Comparison of ENCODE assay signal across 13 cellular contexts in genomic region chr17:60231691-60232090, GRCh38.
DNase-seq lines count a peak whose midpoint lies in the region; ATAC-seq and TF ChIP-seq lines count a peak whose summit lies in the region.
"Had no signal": no experiment of that assay in that cellular context is flagged by ENCODE, and none has a peak within 500 bp of the region (broad histone marks: within the 10 kb centered on the region; RNA-seq: fewer than 3 reads in every experiment).

No MANE protein-coding gene starts in this region.

- no peak for DNase-seq in stimulated activated naive CD8-positive, alpha-beta T cell treated with anti-CD3 and anti-CD28 coated beads, Interleukin-15, amount 100 ng/mL, for 72 hours
- DNase-seq in WTC11 (ENCODE audit: low spot score) = no peak
- DNase-seq in foreskin melanocyte = peak; percentile 47
- DNase-seq in NCI-H2081 (lab: John Stamatoyannopoulos, UW) = no peak
- no peak for DNase-seq in posterior vena cava (ENCODE audit: low spot score)
- DNase-seq: activated CD8-positive, alpha-beta memory T cell treated with anti-CD3 and anti-CD28 coated beads, Interleukin-2, amount 10 ng/mL, durations not matched to agents 7 days and 5 days; naive thymus-derived CD8-positive, alpha-beta T cell; NCI-H1930 had no signal

- no peak for TF ChIP-seq CTCF in WTC11 (IDR thresholded peaks at IDR 0.05)

- H3K4me1 Mint-ChIP-seq in stimulated activated naive CD8-positive, alpha-beta T cell treated with anti-CD3 and anti-CD28 coated beads, Interleukin-15, Interleukin-2, amounts not matched to agents 100 ng/mL and 50 ng/mL, for 24 hours (ENCODE audit: low read depth) = peaks cover 10% of the 10 kb centered on the region
- peaks cover 8% of the 10 kb centered on the region for H3K4me1 Mint-ChIP-seq in stimulated activated naive CD8-positive, alpha-beta T cell treated with anti-CD3 and anti-CD28 coated beads, Interleukin-15, amount 100 ng/mL, for 72 hours
- peaks cover 12% of the 10 kb centered on the region for H3K4me1 Mint-ChIP-seq in WTC11
- H3K4me1 Mint-ChIP-seq: activated CD8-positive, alpha-beta memory T cell treated with anti-CD3 and anti-CD28 coated beads, Interleukin-2, amount 10 ng/mL, durations not matched to agents 7 days and 5 days; IgD-negative memory B cell; naive thymus-derived CD8-positive, alpha-beta T cell had no signal

- no peaks in the 10 kb centered on the region for H3K9me3 Mint-ChIP-seq in stimulated activated naive CD8-positive, alpha-beta T cell treated with anti-CD3 and anti-CD28 coated beads, Interleukin-15, Interleukin-2, amounts not matched to agents 100 ng/mL and 50 ng/mL, for 24 hours
- no peaks in the 10 kb centered on the region for H3K9me3 Mint-ChIP-seq in stimulated activated naive CD8-positive, alpha-beta T cell treated with anti-CD3 and anti-CD28 coated beads, Interleukin-15, amount 100 ng/mL, for 72 hours
- 0 out of 2 replicates have a peak, but pooled peaks cover 3% of the 10 kb centered on the region for H3K9me3 Mint-ChIP-seq in WTC11
- H3K9me3 Mint-ChIP-seq: brain; IgD-negative memory B cell; naive thymus-derived CD8-positive, alpha-beta T cell had no signal

- peak overlapping the region; percentile 90 for H3K27ac ChIP-seq in temporal lobe (ENCODE audit: low read depth, low read length)

- H3K27me3 Mint-ChIP-seq in stimulated activated naive CD8-positive, alpha-beta T cell treated with anti-CD3 and anti-CD28 coated beads, Interleukin-15, Interleukin-2, amounts not matched to agents 100 ng/mL and 50 ng/mL, for 24 hours = no peaks in the 10 kb centered on the region
- no peaks in the 10 kb centered on the region for H3K27me3 Mint-ChIP-seq in stimulated activated naive CD8-positive, alpha-beta T cell treated with anti-CD3 and anti-CD28 coated beads, Interleukin-15, amount 100 ng/mL, for 72 hours
- no peaks in the 10 kb centered on the region for H3K27me3 Mint-ChIP-seq in WTC11 (ENCODE audit: low read depth)
- H3K27me3 Mint-ChIP-seq: activated CD8-positive, alpha-beta memory T cell treated with anti-CD3 and anti-CD28 coated beads, Interleukin-2, amount 10 ng/mL, durations not matched to agents 7 days and 5 days; IgD-negative memory B cell; naive thymus-derived CD8-positive, alpha-beta T cell had no signal

- no peak overlapping the region for H3K4me3 Mint-ChIP-seq in stimulated activated naive CD8-positive, alpha-beta T cell treated with anti-CD3 and anti-CD28 coated beads, Interleukin-15, Interleukin-2, amounts not matched to agents 100 ng/mL and 50 ng/mL, for 24 hours
- no peak overlapping the region for H3K4me3 Mint-ChIP-seq in stimulated activated naive CD8-positive, alpha-beta T cell treated with anti-CD3 and anti-CD28 coated beads, Interleukin-15, amount 100 ng/mL, for 72 hours
- no peak overlapping the region for H3K4me3 Mint-ChIP-seq in WTC11
- H3K4me3 Mint-ChIP-seq: activated CD8-positive, alpha-beta memory T cell treated with anti-CD3 and anti-CD28 coated beads, Interleukin-2, amount 10 ng/mL, durations not matched to agents 7 days and 5 days; brain; IgD-negative memory B cell had no signal

- intact Hi-C loops in posterior vena cava (cut with DNase I) = no loop called here

- peaks cover 13% of the 10 kb centered on the region for H3K36me3 Mint-ChIP-seq in stimulated activated naive CD8-positive, alpha-beta T cell treated with anti-CD3 and anti-CD28 coated beads, Interleukin-15, Interleukin-2, amounts not matched to agents 100 ng/mL and 50 ng/mL, for 24 hours (ENCODE audit: low read depth)
- H3K36me3 Mint-ChIP-seq in WTC11 = peaks cover 17% of the 10 kb centered on the region

- H3K27ac Mint-ChIP-seq in stimulated activated naive CD8-positive, alpha-beta T cell treated with anti-CD3 and anti-CD28 coated beads, Interleukin-15, Interleukin-2, amounts not matched to agents 100 ng/mL and 50 ng/mL, for 24 hours = peak overlapping the region; percentile 63
- no peak overlapping the region for H3K27ac Mint-ChIP-seq in stimulated activated naive CD8-positive, alpha-beta T cell treated with anti-CD3 and anti-CD28 coated beads, Interleukin-15, amount 100 ng/mL, for 72 hours
- H3K27ac Mint-ChIP-seq in WTC11 = peak overlapping the region; percentile 82
- H3K27ac Mint-ChIP-seq: activated CD8-positive, alpha-beta memory T cell treated with anti-CD3 and anti-CD28 coated beads, Interleukin-2, amount 10 ng/mL, durations not matched to agents 7 days and 5 days; naive thymus-derived CD8-positive, alpha-beta T cell had no signal

- CTCF ChIA-PET in WTC11 (lab: Charles Lee) = interaction anchor here (0.6 to 2.5 kb wide), 23 partner anchors 10 to 385 kb away, joined by 3 to 19 read pairs (median 4); partner anchors contain the start of genes CHCT1 and USP32

- no peak for ATAC-seq in stimulated activated naive CD8-positive, alpha-beta T cell treated with anti-CD3 and anti-CD28 coated beads, Interleukin-15, amount 100 ng/mL, for 72 hours
- ATAC-seq in WTC11 = no peak
- ATAC-seq in GM18498 (IDR thresholded peaks at IDR 0.05; ENCODE audit: unreplicated experiment) = no peak
- ATAC-seq: naive thymus-derived CD8-positive, alpha-beta T cell had no signal

- POLR2A ChIA-PET in WTC11 (lab: Charles Lee) = interaction anchor here (0.5 to 0.6 kb wide), 3 partner anchors 124 to 279 kb away, joined by 3 read pairs; no protein-coding TSS in a partner anchor

TF ChIP-seq in WTC11, 78 proteins besides CTCF, POLR2A, EP300 and RAD21:
- TF ChIP-seq CDX4 (CRISPR knock-in tag; IDR thresholded peaks at IDR 0.05; ENCODE audit: borderline replicate concordance) = no peak

Comparison
In these comparisons a context has a peak if more than half of its experiments do, and no peak if none do; other contexts are left out.
1. H3K27ac Mint-ChIP-seq: peak in stimulated activated naive CD8-positive, alpha-beta T cell treated with anti-CD3 and anti-CD28 coated beads, Interleukin-15, Interleukin-2, amounts not matched to agents 100 ng/mL and 50 ng/mL, for 24 hours (single experiment) and WTC11 (single experiment); none in stimulated activated naive CD8-positive, alpha-beta T cell treated with anti-CD3 and anti-CD28 coated beads, Interleukin-15, amount 100 ng/mL, for 72 hours (0 of 2).